8 cellular contexts compared by ENCODE assay signal in genomic region chr10:124741281-124741921, GRCh38.
DNase-seq lines count a peak whose midpoint lies in the region; ATAC-seq lines count a peak whose summit lies in the region.

No MANE protein-coding gene starts in this region.

- H3K27ac ChIP-seq in mucosa of rectum (ENCODE audit: low read depth in 2 of 2, low read length in 2 of 2): peak overlapping the region; percentile 60 to 81

- peak overlapping the region; percentile 7 to 81 for H3K4me3 ChIP-seq in mucosa of rectum (ENCODE audit: low read length in 2 of 2)

- H3K4me3 Mint-ChIP-seq in stimulated activated memory B cell treated with anti-CD40 and anti-IgM and Interleukin-4, amounts not matched to agents 10 μg/mL and 1 μg/mL and 100 μg/mL, for 72 hours: peak overlapping the region; percentile 100

- peaks cover 69 to 78% of the 10 kb centered on the region in 2 donors for H3K4me1 ChIP-seq in mucosa of rectum (ENCODE audit: control insufficient read depth in 2 of 2, insufficient read depth in 2 of 2, low read length in 2 of 2)

- ATAC-seq in GM18907 (IDR thresholded peaks at IDR 0.05; ENCODE audit: unreplicated experiment) (peak; percentile 51), HG03378 (IDR thresholded peaks at IDR 0.05; ENCODE audit: unreplicated experiment) (peak; percentile 58)
- peak; percentile 77 for ATAC-seq in stimulated activated memory B cell treated with anti-CD40 and anti-IgM and Interleukin-4, amounts not matched to agents 10 μg/mL and 1 μg/mL and 100 μg/mL, for 72 hours

- no peaks in the 10 kb centered on the region for H3K9me3 ChIP-seq in mucosa of rectum (ENCODE audit: control insufficient read depth in 2 of 2, low read length in 2 of 2)

- DNase-seq in Ammon's horn (ENCODE audit: low spot score) (peak; percentile 89), NOMO-1 treated with DMSO at 0.1 percent for 48 hours (lab: John Stamatoyannopoulos, UW; ENCODE audit: unreplicated experiment) (peak; percentile 75), epidermal melanocyte (ENCODE audit: insufficient read length, low spot score) (peak; percentile 84)
- DNase-seq in activated CD8-positive, alpha-beta memory T cell treated with anti-CD3 and anti-CD28 coated beads, Interleukin-2, amount 50 U/mL, for 4 hours: peak; percentile 80

- no peaks in the 10 kb centered on the region for H3K9me3 Mint-ChIP-seq in stimulated activated memory B cell treated with anti-CD40 and anti-IgM and Interleukin-4, amounts not matched to agents 10 μg/mL and 1 μg/mL and 100 μg/mL, for 72 hours

- H3K9ac ChIP-seq in mucosa of rectum (ENCODE audit: low read depth in 1 of 2, low read length in 2 of 2): peak overlapping the region; percentile 42 to 80

- no peaks in the 10 kb centered on the region for H3K27me3 ChIP-seq in mucosa of rectum (ENCODE audit: control insufficient read depth in 2 of 2, insufficient read depth in 2 of 2, low read length in 2 of 2)

- no peaks in the 10 kb centered on the region for H3K36me3 ChIP-seq in mucosa of rectum (ENCODE audit: control insufficient read depth in 2 of 2, insufficient read depth in 2 of 2, low read length in 2 of 2)

- peaks cover 65% of the 10 kb centered on the region for H3K4me1 Mint-ChIP-seq in stimulated activated memory B cell treated with anti-CD40 and anti-IgM and Interleukin-4, amounts not matched to agents 10 μg/mL and 1 μg/mL and 100 μg/mL, for 72 hours

- H3K27me3 Mint-ChIP-seq in stimulated activated memory B cell treated with anti-CD40 and anti-IgM and Interleukin-4, amounts not matched to agents 10 μg/mL and 1 μg/mL and 100 μg/mL, for 72 hours: no peaks in the 10 kb centered on the region

- H3K27ac Mint-ChIP-seq in stimulated activated memory B cell treated with anti-CD40 and anti-IgM and Interleukin-4, amounts not matched to agents 10 μg/mL and 1 μg/mL and 100 μg/mL, for 72 hours: peak overlapping the region; percentile 98

- H3K36me3 Mint-ChIP-seq in stimulated activated memory B cell treated with anti-CD40 and anti-IgM and Interleukin-4, amounts not matched to agents 10 μg/mL and 1 μg/mL and 100 μg/mL, for 72 hours: peaks cover 12% of the 10 kb centered on the region

Comparison
In these comparisons a context has a peak if more than half of its experiments do, and no peak if none do; other contexts are left out.
1. Peak in every context shown above with its lines: DNase-seq, ATAC-seq, H3K4me3 ChIP-seq and H3K27ac ChIP-seq.